ENCODE assay signal across 1 cellular context in the genomic region with DNA sequence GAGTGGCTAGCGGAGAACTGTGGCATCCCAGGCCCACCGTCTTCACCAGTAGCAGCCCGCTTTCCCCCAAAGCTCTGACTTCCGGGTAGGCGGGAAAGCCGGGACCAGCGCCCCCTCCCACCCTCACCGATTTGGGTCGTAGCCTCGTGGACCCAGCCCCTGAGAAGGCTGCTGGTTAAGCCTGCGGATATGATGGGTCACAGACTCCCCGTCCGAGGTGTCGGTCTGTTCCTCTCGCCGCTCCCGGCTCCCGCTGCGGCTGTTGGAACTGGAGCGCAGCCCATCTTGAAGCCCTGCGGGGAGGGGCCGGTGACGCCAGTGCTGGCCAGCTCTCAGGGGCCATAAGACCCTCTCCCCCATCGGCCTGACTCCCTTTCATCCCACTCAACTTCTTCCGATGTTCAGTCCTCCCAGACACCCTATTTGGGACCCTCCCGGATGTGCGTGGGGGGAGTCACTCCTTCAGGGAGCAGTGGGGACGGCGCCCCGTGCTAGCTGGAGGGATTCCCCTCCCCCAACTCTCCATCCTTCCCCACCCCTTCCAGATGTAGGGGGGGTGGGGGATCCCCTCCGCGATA.
TF ChIP-seq lines count a peak whose summit lies in the region.

No MANE protein-coding gene starts in this region.

TF ChIP-seq in HepG2, 621 proteins besides CTCF, POLR2A, EP300 and RAD21 (continued from another document and continues in another):
- TF ChIP-seq, protein P1, sequence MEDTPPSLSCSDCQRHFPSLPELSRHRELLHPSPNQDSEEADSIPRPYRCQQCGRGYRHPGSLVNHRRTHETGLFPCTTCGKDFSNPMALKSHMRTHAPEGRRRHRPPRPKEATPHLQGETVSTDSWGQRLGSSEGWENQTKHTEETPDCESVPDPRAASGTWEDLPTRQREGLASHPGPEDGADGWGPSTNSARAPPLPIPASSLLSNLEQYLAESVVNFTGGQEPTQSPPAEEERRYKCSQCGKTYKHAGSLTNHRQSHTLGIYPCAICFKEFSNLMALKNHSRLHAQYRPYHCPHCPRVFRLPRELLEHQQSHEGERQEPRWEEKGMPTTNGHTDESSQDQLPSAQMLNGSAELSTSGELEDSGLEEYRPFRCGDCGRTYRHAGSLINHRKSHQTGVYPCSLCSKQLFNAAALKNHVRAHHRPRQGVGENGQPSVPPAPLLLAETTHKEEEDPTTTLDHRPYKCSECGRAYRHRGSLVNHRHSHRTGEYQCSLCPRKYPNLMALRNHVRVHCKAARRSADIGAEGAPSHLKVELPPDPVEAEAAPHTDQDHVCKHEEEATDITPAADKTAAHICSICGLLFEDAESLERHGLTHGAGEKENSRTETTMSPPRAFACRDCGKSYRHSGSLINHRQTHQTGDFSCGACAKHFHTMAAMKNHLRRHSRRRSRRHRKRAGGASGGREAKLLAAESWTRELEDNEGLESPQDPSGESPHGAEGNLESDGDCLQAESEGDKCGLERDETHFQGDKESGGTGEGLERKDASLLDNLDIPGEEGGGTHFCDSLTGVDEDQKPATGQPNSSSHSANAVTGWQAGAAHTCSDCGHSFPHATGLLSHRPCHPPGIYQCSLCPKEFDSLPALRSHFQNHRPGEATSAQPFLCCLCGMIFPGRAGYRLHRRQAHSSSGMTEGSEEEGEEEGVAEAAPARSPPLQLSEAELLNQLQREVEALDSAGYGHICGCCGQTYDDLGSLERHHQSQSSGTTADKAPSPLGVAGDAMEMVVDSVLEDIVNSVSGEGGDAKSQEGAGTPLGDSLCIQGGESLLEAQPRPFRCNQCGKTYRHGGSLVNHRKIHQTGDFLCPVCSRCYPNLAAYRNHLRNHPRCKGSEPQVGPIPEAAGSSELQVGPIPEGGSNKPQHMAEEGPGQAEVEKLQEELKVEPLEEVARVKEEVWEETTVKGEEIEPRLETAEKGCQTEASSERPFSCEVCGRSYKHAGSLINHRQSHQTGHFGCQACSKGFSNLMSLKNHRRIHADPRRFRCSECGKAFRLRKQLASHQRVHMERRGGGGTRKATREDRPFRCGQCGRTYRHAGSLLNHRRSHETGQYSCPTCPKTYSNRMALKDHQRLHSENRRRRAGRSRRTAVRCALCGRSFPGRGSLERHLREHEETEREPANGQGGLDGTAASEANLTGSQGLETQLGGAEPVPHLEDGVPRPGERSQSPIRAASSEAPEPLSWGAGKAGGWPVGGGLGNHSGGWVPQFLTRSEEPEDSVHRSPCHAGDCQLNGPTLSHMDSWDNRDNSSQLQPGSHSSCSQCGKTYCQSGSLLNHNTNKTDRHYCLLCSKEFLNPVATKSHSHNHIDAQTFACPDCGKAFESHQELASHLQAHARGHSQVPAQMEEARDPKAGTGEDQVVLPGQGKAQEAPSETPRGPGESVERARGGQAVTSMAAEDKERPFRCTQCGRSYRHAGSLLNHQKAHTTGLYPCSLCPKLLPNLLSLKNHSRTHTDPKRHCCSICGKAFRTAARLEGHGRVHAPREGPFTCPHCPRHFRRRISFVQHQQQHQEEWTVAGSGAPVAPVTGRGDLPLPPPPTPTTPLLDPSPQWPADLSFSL (CRISPR knock-in tag; IDR thresholded peaks at IDR 0.05): no peak
- TF ChIP-seq ZBTB14 (CRISPR knock-in tag; IDR thresholded peaks at IDR 0.05) (no peak), ZNF691 (CRISPR knock-in tag; IDR thresholded peaks at IDR 0.05; ENCODE audit: borderline replicate concordance, low read depth) (no peak), ZNF792 (CRISPR knock-in tag; IDR thresholded peaks at IDR 0.05) (no peak), KDM5B (CRISPR knock-in tag; IDR thresholded peaks at IDR 0.05; ENCODE audit: borderline replicate concordance) (no peak), ZNF33A (CRISPR knock-in tag; IDR thresholded peaks at IDR 0.05; ENCODE audit: borderline replicate concordance) (no peak), SALL1 (CRISPR knock-in tag; IDR thresholded peaks at IDR 0.05) (no peak), MED8 (CRISPR knock-in tag; IDR thresholded peaks at IDR 0.05; ENCODE audit: insufficient replicate concordance) (peak; percentile 0), SNAI1 (CRISPR knock-in tag; IDR thresholded peaks at IDR 0.05; ENCODE audit: borderline replicate concordance) (no peak), CCAR2 (optimal IDR thresholded peaks at IDR 0.05; ENCODE audit: low read depth, low read length) (no peak), ZNF614 (CRISPR knock-in tag; IDR thresholded peaks at IDR 0.05; ENCODE audit: borderline replicate concordance) (no peak), ZNF17 (CRISPR knock-in tag; IDR thresholded peaks at IDR 0.05) (no peak), DPF2 (CRISPR knock-in tag; IDR thresholded peaks at IDR 0.05; ENCODE audit: borderline replicate concordance, low read depth) (0 out of 2 replicates have a peak, but pooled peaks have one; percentile 44), ZNF143 (CRISPR knock-in tag; IDR thresholded peaks at IDR 0.05) (no peak), NFE2L1 (CRISPR knock-in tag; IDR thresholded peaks at IDR 0.05; ENCODE audit: borderline replicate concordance) (no peak), POGK (CRISPR knock-in tag; conservative IDR thresholded peaks at IDR 0.05) (no peak), RORA (CRISPR knock-in tag; IDR thresholded peaks at IDR 0.05) (no peak), ZSCAN12 (CRISPR knock-in tag; IDR thresholded peaks at IDR 0.05) (no peak), ZNF724P (CRISPR knock-in tag; IDR thresholded peaks at IDR 0.05; ENCODE audit: borderline replicate concordance) (no peak), ZNF747 (CRISPR knock-in tag; IDR thresholded peaks at IDR 0.05; ENCODE audit: borderline replicate concordance) (no peak), ZNF761 (CRISPR knock-in tag; conservative IDR thresholded peaks at IDR 0.05) (no peak), GZF1 (CRISPR knock-in tag; IDR thresholded peaks at IDR 0.05) (no peak), ZNF569 (CRISPR knock-in tag; IDR thresholded peaks at IDR 0.05; ENCODE audit: borderline replicate concordance) (no peak), RBAK (CRISPR knock-in tag; IDR thresholded peaks at IDR 0.05) (no peak), CCDC6 (CRISPR knock-in tag; IDR thresholded peaks at IDR 0.05) (no peak), TRIM22 (IDR thresholded peaks at IDR 0.05) (no peak), ZBTB4 (CRISPR knock-in tag; IDR thresholded peaks at IDR 0.05; ENCODE audit: borderline replicate concordance) (0 out of 2 replicates have a peak, but pooled peaks have one; percentile 5), TCF12 (IDR thresholded peaks at IDR 0.05) (no peak), TCF12 (CRISPR knock-in tag; IDR thresholded peaks at IDR 0.05) (no peak), KLF13 (CRISPR knock-in tag; IDR thresholded peaks at IDR 0.05) (no peak; the same call in 1 of the 2 replicates), TFDP2 (CRISPR knock-in tag; IDR thresholded peaks at IDR 0.05) (no peak), STAT5B (CRISPR knock-in tag; IDR thresholded peaks at IDR 0.05) (no peak), ZNF460 (CRISPR knock-in tag; IDR thresholded peaks at IDR 0.05; ENCODE audit: borderline replicate concordance) (no peak), FOXK2 (IDR thresholded peaks at IDR 0.05) (no peak), DMAP1 (CRISPR knock-in tag; IDR thresholded peaks at IDR 0.05) (no peak)
- TF ChIP-seq, protein P2, sequence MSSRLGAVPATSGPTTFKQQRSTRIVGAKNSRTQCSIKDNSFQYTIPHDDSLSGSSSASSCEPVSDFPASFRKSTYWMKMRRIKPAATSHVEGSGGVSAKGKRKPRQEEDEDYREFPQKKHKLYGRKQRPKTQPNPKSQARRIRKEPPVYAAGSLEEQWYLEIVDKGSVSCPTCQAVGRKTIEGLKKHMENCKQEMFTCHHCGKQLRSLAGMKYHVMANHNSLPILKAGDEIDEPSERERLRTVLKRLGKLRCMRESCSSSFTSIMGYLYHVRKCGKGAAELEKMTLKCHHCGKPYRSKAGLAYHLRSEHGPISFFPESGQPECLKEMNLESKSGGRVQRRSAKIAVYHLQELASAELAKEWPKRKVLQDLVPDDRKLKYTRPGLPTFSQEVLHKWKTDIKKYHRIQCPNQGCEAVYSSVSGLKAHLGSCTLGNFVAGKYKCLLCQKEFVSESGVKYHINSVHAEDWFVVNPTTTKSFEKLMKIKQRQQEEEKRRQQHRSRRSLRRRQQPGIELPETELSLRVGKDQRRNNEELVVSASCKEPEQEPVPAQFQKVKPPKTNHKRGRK (CRISPR knock-in tag; IDR thresholded peaks at IDR 0.05): no peak
- TF ChIP-seq, protein P3, sequence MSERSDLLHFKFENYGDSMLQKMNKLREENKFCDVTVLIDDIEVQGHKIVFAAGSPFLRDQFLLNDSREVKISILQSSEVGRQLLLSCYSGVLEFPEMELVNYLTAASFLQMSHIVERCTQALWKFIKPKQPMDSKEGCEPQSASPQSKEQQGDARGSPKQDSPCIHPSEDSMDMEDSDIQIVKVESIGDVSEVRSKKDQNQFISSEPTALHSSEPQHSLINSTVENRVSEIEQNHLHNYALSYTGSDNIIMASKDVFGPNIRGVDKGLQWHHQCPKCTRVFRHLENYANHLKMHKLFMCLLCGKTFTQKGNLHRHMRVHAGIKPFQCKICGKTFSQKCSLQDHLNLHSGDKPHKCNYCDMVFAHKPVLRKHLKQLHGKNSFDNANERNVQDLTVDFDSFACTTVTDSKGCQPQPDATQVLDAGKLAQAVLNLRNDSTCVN (CRISPR knock-in tag; IDR thresholded peaks at IDR 0.05; ENCODE audit: borderline replicate concordance): no peak
- TF ChIP-seq, protein P4, sequence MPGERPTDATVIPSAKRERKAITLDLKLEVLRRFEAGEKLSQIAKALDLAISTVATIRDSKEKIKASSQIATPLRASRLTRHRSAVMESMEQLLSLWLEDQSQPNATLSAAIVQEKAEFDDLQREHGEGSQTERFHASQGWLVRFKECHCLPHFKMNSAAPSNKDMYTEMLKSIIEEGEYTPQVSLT (CRISPR knock-in tag; IDR thresholded peaks at IDR 0.05; ENCODE audit: borderline replicate concordance, low read depth): no peak
